8 cellular contexts compared by ENCODE assay signal in genomic region chr1:43531906-43532584, GRCh38. TPM values are rescaled to one million over a fixed set of nuclear protein-coding genes. Genes with fewer than 3 reads are reported as not detected.
A peak's percentile ranks its signal among the peaks of the same experiment; 100 is the strongest.
DNase-seq lines count a peak whose midpoint lies in the region; ATAC-seq, FAIRE-seq and TF ChIP-seq lines count a peak whose summit lies in the region.

No MANE protein-coding gene starts in this region.

- no peaks in the 10 kb centered on the region for H3K9me3 Mint-ChIP-seq in activated T-cell treated with anti-CD3 and anti-CD28 coated beads, Interleukin-2, amount 50 U/mL, for 72 hours

- 14 to 16% methylated on average over 15 of the region's 15 CpGs for WGBS in body of pancreas, 2 donors
- 15% methylated on average over 15 of the region's 15 CpGs for WGBS in right lobe of liver (ENCODE audit: insufficient coverage, low coverage, low lambda C conversion rate, missing lambda C conversion rate)

- peak overlapping the region; percentile 90 to 95 for H3K4me3 Mint-ChIP-seq in activated T-cell treated with anti-CD3 and anti-CD28 coated beads, Interleukin-2, amount 50 U/mL, for 72 hours

- peak overlapping the region; percentile 1 for H3K27ac Mint-ChIP-seq in activated T-cell treated with anti-CD3 and anti-CD28 coated beads, Interleukin-2, amount 50 U/mL, for 72 hours

- no peak for ATAC-seq in activated T-cell treated with anti-CD3 and anti-CD28 coated beads, Interleukin-2, amount 50 U/mL, for 72 hours (replicated peaks in 1 of 2)
- ATAC-seq in body of pancreas (no peak), right lobe of liver (peak in 2 of 4 donors; percentile 2 to 10), upper lobe of right lung (peak; percentile 0), GM21515 (IDR thresholded peaks at IDR 0.05; ENCODE audit: unreplicated experiment) (no peak)

- no peaks in the 10 kb centered on the region for H3K27me3 ChIP-seq in body of pancreas
- no peaks in the 10 kb centered on the region for H3K27me3 ChIP-seq in right lobe of liver
- H3K27me3 ChIP-seq in upper lobe of right lung, result no peaks in the 10 kb centered on the region

- H3K36me3 Mint-ChIP-seq in activated T-cell treated with anti-CD3 and anti-CD28 coated beads, Interleukin-2, amount 50 U/mL, for 72 hours (ENCODE audit: insufficient read depth in 2 of 2), result peaks cover 3 to 8% of the 10 kb centered on the region in 2 donors

- intact Hi-C loops in body of pancreas (cut with DNase I), result no loop called here
- intact Hi-C loops in right lobe of liver (cut with DNase I), result no loop called here
- intact Hi-C loops in upper lobe of right lung (cut with DNase I), result no loop called here

- peaks cover 67% of the 10 kb centered on the region for H3K4me1 ChIP-seq in body of pancreas
- H3K4me1 ChIP-seq in right lobe of liver, result peaks cover 0 to 41% (median 14%) of the 10 kb centered on the region in 4 donors
- H3K4me1 ChIP-seq in upper lobe of right lung, result peaks cover 7% of the 10 kb centered on the region

- no peak for TF ChIP-seq POLR2A in body of pancreas (IDR thresholded peaks at IDR 0.05)
- TF ChIP-seq POLR2A in right lobe of liver (IDR thresholded peaks at IDR 0.05), result no peak

- H3K36me3 ChIP-seq in body of pancreas (replicated peaks in 1 of 2; ENCODE audit: insufficient read depth in 1 of 2, low read depth in 2 of 2), result no peaks in the 10 kb centered on the region
- no peaks in the 10 kb centered on the region for H3K36me3 ChIP-seq in right lobe of liver
- no peaks in the 10 kb centered on the region for H3K36me3 ChIP-seq in upper lobe of right lung

- TF ChIP-seq CTCF in body of pancreas (IDR thresholded peaks at IDR 0.05) (no peak), right lobe of liver (IDR thresholded peaks at IDR 0.05) (no peak), upper lobe of right lung (IDR thresholded peaks at IDR 0.05) (no peak)

- peaks cover 20% of the 10 kb centered on the region for H3K4me1 Mint-ChIP-seq in activated T-cell treated with anti-CD3 and anti-CD28 coated beads, Interleukin-2, amount 50 U/mL, for 72 hours (ENCODE audit: low read depth)

- H3K27me3 Mint-ChIP-seq in activated T-cell treated with anti-CD3 and anti-CD28 coated beads, Interleukin-2, amount 50 U/mL, for 72 hours (ENCODE audit: low read depth), result peaks cover 49% of the 10 kb centered on the region

- H3K4me3 ChIP-seq in body of pancreas (peak overlapping the region; percentile 25 to 32), right lobe of liver (peak overlapping the region; percentile 62 to 81 (median 80)), upper lobe of right lung (peak overlapping the region; percentile 63)

- DNase-seq in activated T-cell treated with anti-CD3 and anti-CD28 coated beads, Interleukin-2, amount 50 U/mL, for 72 hours, result no peak
- DNase-seq in activated T-cell treated with anti-CD3 and anti-CD28 coated beads, Interleukin-2, amount 50 U/mL, for 1 hour, result no peak
- DNase-seq in body of pancreas (no peak), right lobe of liver (peak in 1 of 3 donors; percentile 55), upper lobe of right lung (peak; percentile 64), HTR-8/SVneo (ENCODE audit: insufficient read length, low spot score) (no peak)
- no peak for DNase-seq in activated CD4-positive, alpha-beta T cell treated with anti-CD3 and anti-CD28 coated beads for 48 hours

- no peak for FAIRE-seq in HTR-8/SVneo (lab: Jason Lieb, UNC)

- H3K9me3 ChIP-seq in body of pancreas (no peaks in the 10 kb centered on the region), right lobe of liver (no peaks in the 10 kb centered on the region), upper lobe of right lung (no peaks in the 10 kb centered on the region)

- H3K27ac ChIP-seq in body of pancreas (peak overlapping the region; percentile 79 to 94 (median 84)), right lobe of liver (peak overlapping the region; percentile 71 to 81 (median 75)), upper lobe of right lung (peak overlapping the region; percentile 73)

RNA-seq across cellular contexts. Expression of gene PTPRF, which starts 1.4 kb away (rescaled TPM):
- total RNA-seq in activated T-cell treated with anti-CD3 and anti-CD28 coated beads, Interleukin-2, amount 50 U/mL, for 72 hours, result 1 to 10 TPM; 2.2 to 6.2 TPM
- total RNA-seq in body of pancreas (10 to 100 TPM; 81.7 to 89.0 TPM), right lobe of liver (100 to 1,000 TPM in 4 of 6 experiments, 10 to 100 TPM in 2; 97.1 to 252 (median 160) TPM), upper lobe of right lung (199 TPM)

Comparison
In these comparisons a context has a peak if more than half of its experiments do, and no peak if none do; other contexts are left out.
1. H3K4me3 ChIP-seq: peak in every context shown above with its lines; median percentile 80 in right lobe of liver; 63 in upper lobe of right lung; 28 in body of pancreas.
2. RNA of gene PTPRF, which starts 1.4 kb away (total RNA-seq): 199 TPM in upper lobe of right lung (single experiment), 97.1 to 252 TPM in right lobe of liver and 81.7 to 89.0 TPM in body of pancreas; 2.2 to 6.2 TPM in activated T-cell treated with anti-CD3 and anti-CD28 coated beads, Interleukin-2, amount 50 U/mL, for 72 hours; every median in the first group is over 10 times any median in the second.
3. Peak in every context shown above with its lines, with median percentiles within 50 percentile points of each other: H3K27ac ChIP-seq.